In genomic region chr6:106339334-106340029, GRCh38 we compare ENCODE assay signal across 8 cellular contexts. TPM values are rescaled to one million over a fixed set of nuclear protein-coding genes. Genes with fewer than 3 reads are reported as not detected.
DNase-seq lines count a peak whose midpoint lies in the region; ATAC-seq and TF ChIP-seq lines count a peak whose summit lies in the region.

No MANE protein-coding gene starts in this region.

- no peak overlapping the region for H2AFZ ChIP-seq in OCI-LY1 (ENCODE audit: low read length)

- no peak overlapping the region for H3K4me2 ChIP-seq in OCI-LY1 (ENCODE audit: low read length)

- H3K9me2 ChIP-seq in OCI-LY1 (ENCODE audit: low read depth, low read length), result no peaks in the 10 kb centered on the region

- DNase-seq in Right ventricle myocardium inferior (ENCODE audit: missing footprints) (no peak), cardiac septum (ENCODE audit: low spot score) (no peak), HS-5 (ENCODE audit: low read depth) (peak; percentile 68), fibroblast of peridontal ligament (ENCODE audit: extremely low read depth) (peak; percentile 70), neural crest cell (ENCODE audit: low read depth, low spot score) (peak; percentile 52)
- peak; percentile 47 to 62 for DNase-seq in activated T-cell treated with anti-CD3 and anti-CD28 coated beads, Interleukin-2, amount 50 U/mL, for 48 hours

- H3K27me3 Mint-ChIP-seq in neural crest cell (ENCODE audit: low read depth), result peaks cover 9% of the 10 kb centered on the region

- no peaks in the 10 kb centered on the region for H3K36me3 ChIP-seq in OCI-LY1 (ENCODE audit: insufficient read depth, low read length)

- H3K79me2 ChIP-seq in OCI-LY1 (ENCODE audit: insufficient read depth, low read length), result no peaks in the 10 kb centered on the region

- no peaks in the 10 kb centered on the region for H3K9me3 Mint-ChIP-seq in neural crest cell

- no peak overlapping the region for H3K27ac ChIP-seq in OCI-LY1 (ENCODE audit: low read depth, low read length, poor library complexity, severe bottlenecking)

- no peaks in the 10 kb centered on the region for H3K4me1 ChIP-seq in OCI-LY1 (ENCODE audit: insufficient read depth, low read length, severe bottlenecking)

- H3K27me3 ChIP-seq in OCI-LY1 (ENCODE audit: insufficient read depth, low read length), result no peaks in the 10 kb centered on the region

- H3K36me3 Mint-ChIP-seq in neural crest cell (ENCODE audit: low read depth), result no peaks in the 10 kb centered on the region

- H3K4me1 Mint-ChIP-seq in neural crest cell, result peaks cover 4% of the 10 kb centered on the region

- no peak overlapping the region for H3K9ac ChIP-seq in OCI-LY1 (ENCODE audit: low read length)

- H3K4me3 Mint-ChIP-seq in neural crest cell, result no peak overlapping the region

- TF ChIP-seq CTCF in OCI-LY1 (IDR thresholded peaks at IDR 0.05; ENCODE audit: low read length) (peak; percentile 78), neural crest cell (conservative IDR thresholded peaks at IDR 0.05) (peak; percentile 79)

- no peak overlapping the region for H3K4me3 ChIP-seq in OCI-LY1 (ENCODE audit: low read depth, low read length, poor library complexity, severe bottlenecking)

- H3K9me3 ChIP-seq in OCI-LY1 (ENCODE audit: low read length), result no peaks in the 10 kb centered on the region

- H4K20me1 ChIP-seq in OCI-LY1 (ENCODE audit: insufficient read depth, low read length), result no peaks in the 10 kb centered on the region

- peak; percentile 85 for ATAC-seq in Right ventricle myocardium inferior
- ATAC-seq in GM21381 (IDR thresholded peaks at IDR 0.05; ENCODE audit: unreplicated experiment), result no peak

- intact Hi-C loops in Right ventricle myocardium inferior (cut with DNase I), result loop anchor here (5.0 kb wide), 2 partner anchors 228 to 638 kb away; no protein-coding TSS in a partner anchor
- intact Hi-C loops in cardiac septum (cut with DNase I), result loop anchor here (5.0 to 10.0 kb wide), 3 partner anchors 105 to 638 kb away; no protein-coding TSS in a partner anchor

- H3F3A ChIP-seq in OCI-LY1 (ENCODE audit: insufficient read depth, low read length), result no peaks in the 10 kb centered on the region

- no peak overlapping the region for H3K27ac Mint-ChIP-seq in neural crest cell (ENCODE audit: unreplicated experiment)

RNA-seq across cellular contexts. Expression of gene ATG5, which starts 13.9 kb away (rescaled TPM):
- total RNA-seq in Right ventricle myocardium inferior, result 19.2 TPM
- total RNA-seq in cardiac septum, result 14.6 TPM
- 22.5 and 22.8 TPM in 2 replicates for total RNA-seq in neural crest cell

RNA-seq across cellular contexts. Expression of gene CRYBG1, which starts 21.0 kb away (rescaled TPM):
- total RNA-seq in Right ventricle myocardium inferior (1.8 TPM), cardiac septum (1.7 TPM), neural crest cell (0.07 TPM in 1 of 2 replicates, not detected in the other)

Comparison
In these comparisons a context has a peak if more than half of its experiments do, and no peak if none do; other contexts are left out.
1. DNase-seq: peak in HS-5 (single experiment), activated T-cell treated with anti-CD3 and anti-CD28 coated beads, Interleukin-2, amount 50 U/mL, for 48 hours (2 of 2), fibroblast of peridontal ligament (single experiment) and neural crest cell (single experiment); none in Right ventricle myocardium inferior (single experiment) and cardiac septum (single experiment).